Comparison of ENCODE assay signal across 1 cellular context in the genomic region with DNA sequence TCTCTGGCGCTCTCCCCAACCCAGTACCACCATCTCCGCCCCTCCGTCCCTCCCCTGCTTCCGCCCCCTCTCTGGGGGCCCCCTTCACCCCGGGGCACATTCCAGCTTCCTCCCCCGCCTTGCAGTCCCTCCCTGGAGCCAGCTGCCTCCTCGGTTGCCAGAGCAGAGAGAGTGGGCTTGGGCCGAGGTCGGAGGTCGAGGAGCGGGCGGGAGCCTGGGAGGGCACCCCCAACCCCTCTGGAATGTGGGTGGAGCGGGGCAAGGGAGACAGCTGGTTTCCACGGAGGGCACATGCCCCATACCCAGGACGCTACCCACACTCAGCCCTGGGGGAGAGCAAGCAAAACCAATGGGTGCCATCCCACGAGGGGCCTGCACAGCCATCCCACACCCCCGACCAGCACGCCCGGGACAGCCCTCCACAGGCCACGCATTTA.
TF ChIP-seq lines count a peak whose summit lies in the region.

No MANE protein-coding gene starts in this region.

TF ChIP-seq in GM12878, 131 proteins besides CTCF, POLR2A, EP300 and RAD21:
- TF ChIP-seq MEF2B (IDR thresholded peaks at IDR 0.05; ENCODE audit: partially characterized antibody, poor library complexity, severe bottlenecking) (peak; percentile 16), NRF1 (conservative IDR thresholded peaks at IDR 0.05; ENCODE audit: low read depth, low read length) (no peak), IKZF2 (IDR thresholded peaks at IDR 0.05) (0 out of 4 replicates have a peak, but pooled peaks of 1 of the 2 experiments have one; percentile 24), EGR1 (IDR thresholded peaks at IDR 0.05; ENCODE audit: borderline replicate concordance in 1 of 2, low read depth in 2 of 2, low read length in 2 of 2) (peak in 1 of 2 experiments; percentile 71; a peak in 1 of 3 replicates), EED (IDR thresholded peaks at IDR 0.05; ENCODE audit: low read depth) (peak; percentile 37; the same call in 1 of the 2 replicates), BHLHE40 (IDR thresholded peaks at IDR 0.05; ENCODE audit: borderline replicate concordance in 1 of 2, low read depth in 2 of 2, low read length in 1 of 2) (0 out of 4 replicates have a peak, but pooled peaks of 1 of the 2 experiments have one; percentile 1), BRCA1 (IDR thresholded peaks at IDR 0.05; ENCODE audit: low read depth, low read length) (no peak), SMAD5 (IDR thresholded peaks at IDR 0.05; ENCODE audit: low read depth) (no peak), MTA2 (IDR thresholded peaks at IDR 0.05; ENCODE audit: low read depth) (0 out of 2 replicates have a peak, but pooled peaks have one; percentile 15)
- TF ChIP-seq, protein P1, sequence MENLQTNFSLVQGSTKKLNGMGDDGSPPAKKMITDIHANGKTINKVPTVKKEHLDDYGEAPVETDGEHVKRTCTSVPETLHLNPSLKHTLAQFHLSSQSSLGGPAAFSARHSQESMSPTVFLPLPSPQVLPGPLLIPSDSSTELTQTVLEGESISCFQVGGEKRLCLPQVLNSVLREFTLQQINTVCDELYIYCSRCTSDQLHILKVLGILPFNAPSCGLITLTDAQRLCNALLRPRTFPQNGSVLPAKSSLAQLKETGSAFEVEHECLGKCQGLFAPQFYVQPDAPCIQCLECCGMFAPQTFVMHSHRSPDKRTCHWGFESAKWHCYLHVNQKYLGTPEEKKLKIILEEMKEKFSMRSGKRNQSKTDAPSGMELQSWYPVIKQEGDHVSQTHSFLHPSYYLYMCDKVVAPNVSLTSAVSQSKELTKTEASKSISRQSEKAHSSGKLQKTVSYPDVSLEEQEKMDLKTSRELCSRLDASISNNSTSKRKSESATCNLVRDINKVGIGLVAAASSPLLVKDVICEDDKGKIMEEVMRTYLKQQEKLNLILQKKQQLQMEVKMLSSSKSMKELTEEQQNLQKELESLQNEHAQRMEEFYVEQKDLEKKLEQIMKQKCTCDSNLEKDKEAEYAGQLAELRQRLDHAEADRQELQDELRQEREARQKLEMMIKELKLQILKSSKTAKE (IDR thresholded peaks at IDR 0.05; ENCODE audit: low read depth, poor library complexity, severe bottlenecking), result no peak
- TF ChIP-seq, protein P2, sequence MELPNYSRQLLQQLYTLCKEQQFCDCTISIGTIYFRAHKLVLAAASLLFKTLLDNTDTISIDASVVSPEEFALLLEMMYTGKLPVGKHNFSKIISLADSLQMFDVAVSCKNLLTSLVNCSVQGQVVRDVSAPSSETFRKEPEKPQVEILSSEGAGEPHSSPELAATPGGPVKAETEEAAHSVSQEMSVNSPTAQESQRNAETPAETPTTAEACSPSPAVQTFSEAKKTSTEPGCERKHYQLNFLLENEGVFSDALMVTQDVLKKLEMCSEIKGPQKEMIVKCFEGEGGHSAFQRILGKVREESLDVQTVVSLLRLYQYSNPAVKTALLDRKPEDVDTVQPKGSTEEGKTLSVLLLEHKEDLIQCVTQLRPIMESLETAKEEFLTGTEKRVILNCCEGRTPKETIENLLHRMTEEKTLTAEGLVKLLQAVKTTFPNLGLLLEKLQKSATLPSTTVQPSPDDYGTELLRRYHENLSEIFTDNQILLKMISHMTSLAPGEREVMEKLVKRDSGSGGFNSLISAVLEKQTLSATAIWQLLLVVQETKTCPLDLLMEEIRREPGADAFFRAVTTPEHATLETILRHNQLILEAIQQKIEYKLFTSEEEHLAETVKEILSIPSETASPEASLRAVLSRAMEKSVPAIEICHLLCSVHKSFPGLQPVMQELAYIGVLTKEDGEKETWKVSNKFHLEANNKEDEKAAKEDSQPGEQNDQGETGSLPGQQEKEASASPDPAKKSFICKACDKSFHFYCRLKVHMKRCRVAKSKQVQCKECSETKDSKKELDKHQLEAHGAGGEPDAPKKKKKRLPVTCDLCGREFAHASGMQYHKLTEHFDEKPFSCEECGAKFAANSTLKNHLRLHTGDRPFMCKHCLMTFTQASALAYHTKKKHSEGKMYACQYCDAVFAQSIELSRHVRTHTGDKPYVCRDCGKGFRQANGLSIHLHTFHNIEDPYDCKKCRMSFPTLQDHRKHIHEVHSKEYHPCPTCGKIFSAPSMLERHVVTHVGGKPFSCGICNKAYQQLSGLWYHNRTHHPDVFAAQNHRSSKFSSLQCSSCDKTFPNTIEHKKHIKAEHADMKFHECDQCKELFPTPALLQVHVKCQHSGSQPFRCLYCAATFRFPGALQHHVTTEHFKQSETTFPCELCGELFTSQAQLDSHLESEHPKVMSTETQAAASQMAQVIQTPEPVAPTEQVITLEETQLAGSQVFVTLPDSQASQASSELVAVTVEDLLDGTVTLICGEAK (IDR thresholded peaks at IDR 0.05; ENCODE audit: borderline replicate concordance), result no peak
